In the genomic region with DNA sequence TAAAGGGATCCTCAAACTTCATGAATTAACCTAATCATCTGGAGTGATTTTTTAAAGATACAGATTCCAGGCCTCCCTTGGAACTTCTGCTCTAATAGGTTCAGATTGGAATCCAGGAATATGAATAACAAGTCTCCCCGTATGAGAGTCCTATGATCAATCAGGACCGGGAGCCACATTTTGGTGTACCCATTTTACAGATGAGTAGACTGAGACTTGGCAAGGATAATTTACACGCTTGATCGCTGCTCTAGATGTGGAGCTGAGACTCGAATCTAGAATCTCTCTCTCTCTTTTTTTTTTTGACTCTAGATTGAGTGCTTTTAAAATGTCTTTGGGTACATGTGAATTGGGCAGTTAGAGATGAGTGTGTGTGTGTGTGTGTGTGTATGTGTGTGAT, we compare ENCODE assay signal across 26 cellular contexts. TPM values are rescaled to one million over a fixed set of nuclear protein-coding genes. Genes with fewer than 3 reads are reported as not detected.
DNase-seq lines count a peak whose midpoint lies in the region; ATAC-seq, FAIRE-seq and TF ChIP-seq lines count a peak whose summit lies in the region.
"Had no signal": no experiment of that assay in that cellular context is flagged by ENCODE, and none has a peak within 500 bp of the region (broad histone marks: within the 10 kb centered on the region; RNA-seq: fewer than 3 reads in every experiment).

No MANE protein-coding gene starts in this region.

- no peaks in the 10 kb centered on the region for H3K36me3 ChIP-seq in HepG2 (replicated peaks in 1 of 2; ENCODE audit: control insufficient read depth in 1 of 2, insufficient read depth in 2 of 2, low read length in 2 of 2)
- no peaks in the 10 kb centered on the region for H3K36me3 ChIP-seq in right lobe of liver
- H3K36me3 ChIP-seq in K562 (ENCODE audit: control insufficient read depth, insufficient read depth, low read length): no peaks in the 10 kb centered on the region
- H3K36me3 ChIP-seq: BE2C, BLaER1 had no signal

- H3K27me3 ChIP-seq in HepG2 (ENCODE audit: control insufficient read depth in 1 of 2, insufficient read depth in 2 of 2, low read length in 2 of 2): no peaks in the 10 kb centered on the region
- no peaks in the 10 kb centered on the region for H3K27me3 ChIP-seq in right lobe of liver
- H3K27me3 ChIP-seq in K562 (ENCODE audit: control insufficient read depth in 2 of 2, insufficient read depth in 2 of 2, low read length in 2 of 2): no peaks in the 10 kb centered on the region
- H3K27me3 ChIP-seq: BLaER1 had no signal

- no peaks in the 10 kb centered on the region for H3K79me2 ChIP-seq in HepG2 (ENCODE audit: insufficient read depth, low read length)
- no peaks in the 10 kb centered on the region for H3K79me2 ChIP-seq in K562 (ENCODE audit: control insufficient read depth, insufficient read depth, low read length)

- POLR2A ChIA-PET in HepG2 (lab: Yijun Ruan, JAX): no interaction called here
- POLR2A ChIA-PET in K562 (lab: Yijun Ruan, JAX): no interaction called here

- H3K4me2 ChIP-seq in HepG2 (ENCODE audit: low read depth, low read length) (no peak overlapping the region), K562 (ENCODE audit: insufficient read depth, low read length) (no peak overlapping the region)
- H3K4me2 ChIP-seq: BLaER1 had no signal

- in situ Hi-C loops in HepG2 (cut with HindIII; ENCODE audit: extremely low pct_ligation_motif_present, low pct_unique_long_range_greater_than_20kb): no loop called here
- in situ Hi-C loops in K562 (cut with MboI): no loop called here

- H3K27ac ChIP-seq in HepG2 (ENCODE audit: extremely low read length, insufficient read depth, low read length): no peak overlapping the region
- no peak overlapping the region for H3K27ac ChIP-seq in right lobe of liver
- no peak overlapping the region for H3K27ac ChIP-seq in K562 (ENCODE audit: extremely low read depth, low read depth, low read length)
- H3K27ac ChIP-seq: 22Rv1, BLaER1 had no signal

- H3K9me3 ChIP-seq in HepG2 (ENCODE audit: low read length) (no peaks in the 10 kb centered on the region), right lobe of liver (no peaks in the 10 kb centered on the region), K562 (replicated peaks; ENCODE audit: control insufficient read depth, insufficient read depth, low read depth, low read length) (no peaks in the 10 kb centered on the region)
- H3K9me3 ChIP-seq: BE2C, BLaER1 had no signal

- H3K9me1 ChIP-seq in K562 (ENCODE audit: control insufficient read depth, insufficient read depth, low read length): no peaks in the 10 kb centered on the region

- BruUV-seq in HepG2 (replicated peaks; lab: Mats Ljungman, UMichigan) (no TSS peak), K562 (replicated peaks; lab: Mats Ljungman, UMichigan) (no TSS peak)

- TF ChIP-seq RAD21 in HepG2 (CRISPR knock-in tag; IDR thresholded peaks at IDR 0.05) (no peak), K562 (CRISPR knock-in tag; conservative IDR thresholded peaks at IDR 0.05 in 1 of 2, IDR thresholded peaks at IDR 0.05 in 1 of 2) (no peak)

- H3K4me3 ChIP-seq in HepG2 (replicated peaks in 1 of 3; ENCODE audit: insufficient read depth in 1 of 3, low read depth in 2 of 3, low read length in 3 of 3) (no peak overlapping the region), right lobe of liver (no peak overlapping the region), K562 (no peak overlapping the region)
- H3K4me3 ChIP-seq: BLaER1, GM12878 had no signal

- H3K9ac ChIP-seq in HepG2 (ENCODE audit: insufficient read depth, low read depth, low read length) (no peak overlapping the region), K562 (ENCODE audit: insufficient read depth in 1 of 2, low read depth in 2 of 2, low read length in 2 of 2) (no peak overlapping the region)
- H3K9ac ChIP-seq: BLaER1 had no signal

- intact Hi-C loops in HepG2 (cut with micrococcal nuclease; ENCODE audit: unreplicated experiment) (no loop called here), right lobe of liver (cut with DNase I) (no loop called here), K562 (cut with micrococcal nuclease) (no loop called here)

- no peak for TF ChIP-seq CTCF in HepG2 (CRISPR knock-in tag; IDR thresholded peaks at IDR 0.05)
- TF ChIP-seq CTCF in right lobe of liver (IDR thresholded peaks at IDR 0.05): no peak
- TF ChIP-seq CTCF in K562 (IDR thresholded peaks at IDR 0.05 in 2 of 3, conservative IDR thresholded peaks at IDR 0.05 in 1 of 3; ENCODE audit: insufficient read depth in 2 of 3, low read depth in 1 of 3, low read length in 3 of 3): no peak

- no peak overlapping the region for H2AFZ ChIP-seq in HepG2 (ENCODE audit: low read length)
- H2AFZ ChIP-seq in K562 (ENCODE audit: low read depth, low read length): no peak overlapping the region

- H3K4me1 ChIP-seq in HepG2 (ENCODE audit: insufficient read depth, low read length) (peaks cover 25% of the 10 kb centered on the region), right lobe of liver (no peaks in the 10 kb centered on the region), K562 (replicated peaks in 1 of 2; ENCODE audit: control insufficient read depth in 2 of 2, insufficient read depth in 2 of 2, low read length in 2 of 2) (no peaks in the 10 kb centered on the region)
- H3K4me1 ChIP-seq: BE2C had no signal

- ATAC-seq in HepG2 (no peak), right lobe of liver (no peak), K562 (no peak), HG02938 (IDR thresholded peaks at IDR 0.05; ENCODE audit: unreplicated experiment) (no peak), GM18868 (IDR thresholded peaks at IDR 0.05; ENCODE audit: unreplicated experiment) (no peak)
- ATAC-seq: GM12878 had no signal

- no peak for DNase-seq in HepG2 (ENCODE audit: low spot score)
- DNase-seq in right lobe of liver: no peak
- DNase-seq in K562 (ENCODE audit: extremely low read depth in 1 of 4, low spot score in 3 of 4): no peak
- DNase-seq: ACHN; BE2C; C1 segment of cervical spinal cord; CD4-positive, alpha-beta memory T cell; CD4-positive, CD25-positive, alpha-beta regulatory T cell; CD8-positive, alpha-beta memory T cell; COR-L47; DMS 273 treated with DMSO at 0.1 percent for 48 hours; DMS153; DMS53; DMS79; DND-41; EL; GDM1 had no signal

- TF ChIP-seq EP300 in HepG2 (IDR thresholded peaks at IDR 0.05; ENCODE audit: low read depth in 2 of 2, low read length in 2 of 2) (no peak), HepG2 (CRISPR knock-in tag; IDR thresholded peaks at IDR 0.05; ENCODE audit: borderline replicate concordance) (no peak), K562 (IDR thresholded peaks at IDR 0.05; ENCODE audit: low read length) (no peak)

- no peaks in the 10 kb centered on the region for H4K20me1 ChIP-seq in HepG2 (ENCODE audit: insufficient read depth, low read length)
- no peaks in the 10 kb centered on the region for H4K20me1 ChIP-seq in K562 (replicated peaks; ENCODE audit: control insufficient read depth, insufficient read depth, low read length)
- H4K20me1 ChIP-seq: BLaER1 had no signal

- CTCF ChIA-PET in HepG2 (lab: Yijun Ruan, JAX; ENCODE audit: low intra/inter-chr PET ratio, low total read pairs) (no interaction called here), K562 (lab: Yijun Ruan, JAX; ENCODE audit: low intra/inter-chr PET ratio) (no interaction called here)

- no peak for FAIRE-seq in HepG2 (lab: Jason Lieb, UNC)
- no peak for FAIRE-seq in K562 (lab: Jason Lieb, UNC)
- FAIRE-seq: GM12878, GM12892, GM18507, GM19239 had no signal

- WGBS in HepG2 (ENCODE audit: low lambda C conversion rate): 77% methylated on average over 5 of the region's 5 CpGs
- WGBS in right lobe of liver (ENCODE audit: insufficient coverage, low coverage, low lambda C conversion rate, missing lambda C conversion rate): 86% methylated on average over 5 of the region's 5 CpGs
- 0% methylated on average over 5 of the region's 5 CpGs for WGBS in K562 (ENCODE audit: insufficient coverage, low coverage, missing lambda C conversion rate)

- TF ChIP-seq POLR2A in HepG2 (IDR thresholded peaks at IDR 0.05; ENCODE audit: insufficient read depth in 1 of 2, low read depth in 2 of 2, low read length in 2 of 2): no peak
- no peak for TF ChIP-seq POLR2A in right lobe of liver (IDR thresholded peaks at IDR 0.05)
- TF ChIP-seq POLR2A in K562 (conservative IDR thresholded peaks at IDR 0.05): no peak

RNA-seq across cellular contexts. Expression of gene JAG1, which starts 51.0 kb away (rescaled TPM):
- total RNA-seq in HepG2 (2016; rRNA removed; fragmentation: Illumina TruSeq; extraction: Trizol) (18.1 and 56.3 TPM in 2 replicates), right lobe of liver (1 to 10 TPM; 3.1 to 8.5 (median 6.7) TPM), K562 (2014; rRNA removed) (0.09 and 0.94 TPM in 2 replicates), K562 (2014; rRNA removed; fragmentation: Illumina TruSeq; extraction: Trizol) (0.07 and 0.19 TPM in 2 replicates), K562 (2015; rRNA removed; fragmentation: Illumina TruSeq; extraction: Trizol) (0.04 and 0.14 TPM in 2 replicates), K562 (2021) (0.36 and 0.40 TPM in 2 replicates)
- total RNA-seq in HepG2 (2016; cell fraction: cytosol; rRNA removed; fragmentation: Illumina TruSeq; extraction: Trizol; ENCODE audit: low read depth): 30.6 and 34.3 TPM in 2 replicates
- total RNA-seq in HepG2 (2016; cell fraction: insoluble cytoplasmic fraction; rRNA removed; fragmentation: Illumina TruSeq; extraction: Trizol): 15.5 and 55.3 TPM in 2 replicates
- 13.4 and 15.1 TPM in 2 replicates for total RNA-seq in HepG2 (2016; cell fraction: membrane; rRNA removed; fragmentation: Illumina TruSeq; extraction: Trizol)
- total RNA-seq in HepG2 (2016; cell fraction: nucleus; rRNA removed; fragmentation: Illumina TruSeq; extraction: Trizol): 102 and 121 TPM in 2 replicates
- polyA plus RNA-seq in HepG2 (2011; rRNA removed) (43.0 and 47.1 TPM in 2 replicates), K562 (2011; rRNA removed) (0.06 and 0.16 TPM in 2 replicates), K562 (2014; fragmentation: Illumina TruSeq; extraction: Trizol) (0.07 and 0.12 TPM in 2 replicates), K562 (2014; fragmentation: Nextera tagmentation; extraction: Ambion mirVana) (under 1 TPM; 0.04 TPM), K562 (2014; rRNA removed) (0.11 and 0.12 TPM in 2 replicates)
- 33.0 and 33.7 TPM in 2 replicates for polyA plus RNA-seq in HepG2 (2011; cell fraction: cytosol; rRNA removed)
- 120 and 155 TPM in 2 replicates for polyA plus RNA-seq in HepG2 (2011; cell fraction: nucleus; rRNA removed)
- 35.8 and 54.0 TPM in 2 replicates for polyA plus RNA-seq in HepG2 (2012)
- 0.86 and 1.3 TPM in 2 replicates for polyA plus RNA-seq in HepG2 (2016; cell fraction: cytosol; fragmentation: Illumina TruSeq; extraction: Trizol; ENCODE audit: low read depth)
- 9.4 and 10.2 TPM in 2 replicates for polyA plus RNA-seq in HepG2 (2016; cell fraction: insoluble cytoplasmic fraction; fragmentation: Illumina TruSeq; extraction: Trizol; ENCODE audit: low read depth)
- 2.2 and 3.0 TPM in 2 replicates for polyA plus RNA-seq in HepG2 (2016; cell fraction: membrane; fragmentation: Illumina TruSeq; extraction: Trizol; ENCODE audit: low read depth)
- polyA plus RNA-seq in HepG2 (2016; cell fraction: nucleus; fragmentation: Illumina TruSeq; extraction: Trizol; ENCODE audit: insufficient read depth, low read depth): 112 and 122 TPM in 2 replicates
- polyA minus RNA-seq in HepG2 (2011; rRNA and poly(A)+ RNA removed; ENCODE audit: low replicate concordance): 8.0 and 192 TPM in 2 replicates
- polyA minus RNA-seq in HepG2 (2011; cell fraction: cytosol; rRNA and poly(A)+ RNA removed): 103 and 108 TPM in 2 replicates
- polyA minus RNA-seq in HepG2 (2011; cell fraction: nucleus; rRNA and poly(A)+ RNA removed): 248 and 302 TPM in 2 replicates
- 0.62 and 1.1 TPM in 2 replicates for total RNA-seq in K562 (2011; cell fraction: chromatin; rRNA removed; ENCODE audit: low replicate concordance)
- total RNA-seq in K562 (2011; cell fraction: nucleolus; rRNA removed): 1.2 and 1.3 TPM in 2 replicates
- 0.23 and 0.44 TPM in 2 replicates for total RNA-seq in K562 (2011; cell fraction: nucleoplasm; rRNA removed)
- polyA plus RNA-seq in K562 (2011; cell fraction: cytosol; rRNA removed): 0.03 and 0.09 TPM in 2 replicates
- polyA plus RNA-seq in K562 (2011; cell fraction: nucleus; rRNA removed): 0.51 and 0.91 TPM in 2 replicates
- polyA plus RNA-seq in K562 (2012): 0.09 and 0.24 TPM in 2 replicates
- polyA minus RNA-seq in K562 (2011; rRNA and poly(A)+ RNA removed): 0.39 and 0.63 TPM in 2 replicates
- polyA minus RNA-seq in K562 (2011; cell fraction: cytosol; rRNA and poly(A)+ RNA removed): 0.46 and 0.57 TPM in 2 replicates
- polyA minus RNA-seq in K562 (2011; cell fraction: nucleus; rRNA and poly(A)+ RNA removed): 0.13 and 1.2 TPM in 2 replicates
- total RNA-seq: G401 had no signal

Comparison
In these comparisons a context has a peak if more than half of its experiments do, and no peak if none do; other contexts are left out.
1. Of the 241 proteins assayed by ChIP-seq in both HepG2 and K562: peak only in HepG2: CHD4; only in K562: none; in both: none; in neither: 240.